Comparison of ENCODE assay signal across 17 cellular contexts in the genomic region with DNA sequence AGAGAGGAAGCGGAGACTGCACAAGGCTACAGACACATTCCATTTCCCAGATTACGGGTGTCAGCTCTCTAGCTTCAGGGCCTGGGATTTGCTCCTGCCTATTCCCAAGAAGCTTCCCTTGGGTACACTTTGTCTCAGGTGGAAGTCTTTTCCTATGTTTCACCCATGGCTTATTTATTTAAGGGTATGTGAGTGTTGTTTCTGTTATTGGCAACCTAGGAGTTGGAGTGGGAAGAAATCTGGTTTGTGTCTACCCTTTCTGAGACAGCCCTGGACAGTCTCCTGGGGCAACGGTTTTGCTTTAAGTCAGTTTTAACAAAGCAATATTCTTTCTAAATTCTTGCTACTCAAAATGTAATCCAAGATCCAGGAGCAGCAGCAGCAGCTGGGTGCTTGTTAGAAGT.
DNase-seq lines count a peak whose midpoint lies in the region; ATAC-seq and TF ChIP-seq lines count a peak whose summit lies in the region.
"Had no signal": no experiment of that assay in that cellular context is flagged by ENCODE, and none has a peak within 500 bp of the region (broad histone marks: within the 10 kb centered on the region; RNA-seq: fewer than 3 reads in every experiment).

No MANE protein-coding gene starts in this region.

- no peaks in the 10 kb centered on the region for H3K27me3 Mint-ChIP-seq in Caco-2 (ENCODE audit: insufficient read depth, unreplicated experiment)
- no peaks in the 10 kb centered on the region for H3K27me3 Mint-ChIP-seq in activated T-helper 17 cell treated with anti-CD3 and anti-CD28 coated beads, Interleukin-2, amount 50 U/mL, for 72 hours

- H3K9me3 ChIP-seq in Caco-2 = no peaks in the 10 kb centered on the region
- H3K9me3 ChIP-seq in right cardiac atrium (ENCODE audit: control insufficient read depth, low read length) = no peaks in the 10 kb centered on the region
- H3K9me3 ChIP-seq in suprapubic skin = no peaks in the 10 kb centered on the region
- H3K9me3 ChIP-seq: adrenal gland, psoas muscle had no signal

- TF ChIP-seq POLR2A in suprapubic skin (IDR thresholded peaks at IDR 0.05) = no peak

- BruUV-seq in Caco-2 (replicated peaks; lab: Mats Ljungman, UMichigan) = no TSS peak

- peaks cover 94% of the 10 kb centered on the region for H3K36me3 Mint-ChIP-seq in Caco-2 (ENCODE audit: insufficient read depth, unreplicated experiment)
- peaks cover 100% of the 10 kb centered on the region for H3K36me3 Mint-ChIP-seq in activated T-helper 17 cell treated with anti-CD3 and anti-CD28 coated beads, Interleukin-2, amount 50 U/mL, for 72 hours (ENCODE audit: low read depth)
- H3K36me3 Mint-ChIP-seq: stimulated activated memory B cell treated with anti-CD40 and anti-IgM and Interleukin-4, amounts not matched to agents 10 μg/mL and 1 μg/mL and 100 μg/mL, for 72 hours had no signal

- H3K4me3 Mint-ChIP-seq in Caco-2 (ENCODE audit: unreplicated experiment) = no peak overlapping the region
- no peak overlapping the region for H3K4me3 Mint-ChIP-seq in activated T-helper 17 cell treated with anti-CD3 and anti-CD28 coated beads, Interleukin-2, amount 50 U/mL, for 72 hours
- H3K4me3 Mint-ChIP-seq: nephron; stimulated activated memory B cell treated with anti-CD40 and anti-IgM and Interleukin-4, amounts not matched to agents 10 μg/mL and 1 μg/mL and 100 μg/mL, for 72 hours had no signal

- 51% methylated on average over 3 of the region's 3 CpGs for whole genome bisulfite sequencing in right cardiac atrium
- WGBS in suprapubic skin = 85% methylated on average over 3 of the region's 3 CpGs

- H3K4me1 ChIP-seq in Caco-2 (peaks cover 56% of the 10 kb centered on the region), right cardiac atrium (ENCODE audit: control insufficient read depth, insufficient read depth, low read length) (peaks cover 10% of the 10 kb centered on the region), suprapubic skin (peaks cover 9% of the 10 kb centered on the region)

- no peak for ATAC-seq in activated T-helper 17 cell treated with anti-CD3 and anti-CD28 coated beads, Interleukin-2, amount 50 U/mL, for 72 hours (replicated peaks)
- ATAC-seq in right cardiac atrium (peak in 1 of 2 donors; percentile 17), HG02938 (IDR thresholded peaks at IDR 0.05; ENCODE audit: unreplicated experiment) (no peak)
- ATAC-seq: foreskin keratinocyte; psoas muscle; stimulated activated memory B cell treated with anti-CD40 and anti-IgM and Interleukin-4, amounts not matched to agents 10 μg/mL and 1 μg/mL and 100 μg/mL, for 72 hours had no signal

- POLR2A ChIA-PET in Caco-2 (lab: Charles Lee) = no interaction called here

- H3K36me3 ChIP-seq in Caco-2 (ENCODE audit: control insufficient read depth, insufficient read depth, low read length) (0 out of 2 replicates have a peak, but pooled peaks cover 6% of the 10 kb centered on the region), suprapubic skin (peaks cover 31% of the 10 kb centered on the region)

- intact Hi-C loops in Caco-2 (cut with micrococcal nuclease; ENCODE audit: unreplicated experiment) (loop anchor here (2.0 kb wide), 1 partner anchor 45 kb away; no protein-coding TSS in a partner anchor), right cardiac atrium (cut with DNase I) (loop anchor here (5.0 to 10.0 kb wide), 4 partner anchors 73 to 190 kb away; no protein-coding TSS in a partner anchor)

- H3K27ac ChIP-seq in right cardiac atrium (ENCODE audit: low read length) = peak overlapping the region; percentile 14
- H3K27ac ChIP-seq in suprapubic skin = no peak overlapping the region
- H3K27ac ChIP-seq: foreskin keratinocyte, psoas muscle, RWPE1 had no signal

- H3K9me3 Mint-ChIP-seq in Caco-2 (ENCODE audit: unreplicated experiment) = no peaks in the 10 kb centered on the region
- no peaks in the 10 kb centered on the region for H3K9me3 Mint-ChIP-seq in activated T-helper 17 cell treated with anti-CD3 and anti-CD28 coated beads, Interleukin-2, amount 50 U/mL, for 72 hours
- H3K9me3 Mint-ChIP-seq: nephron; stimulated activated memory B cell treated with anti-CD40 and anti-IgM and Interleukin-4, amounts not matched to agents 10 μg/mL and 1 μg/mL and 100 μg/mL, for 72 hours had no signal

- H3K4me1 Mint-ChIP-seq in Caco-2 (ENCODE audit: low read depth, unreplicated experiment) = peaks cover 43% of the 10 kb centered on the region
- H3K4me1 Mint-ChIP-seq in activated T-helper 17 cell treated with anti-CD3 and anti-CD28 coated beads, Interleukin-2, amount 50 U/mL, for 72 hours = peaks cover 29% of the 10 kb centered on the region

- peak; percentile 80 for TF ChIP-seq EP300 in suprapubic skin (IDR thresholded peaks at IDR 0.05)

- H3K27ac Mint-ChIP-seq in Caco-2 (ENCODE audit: unreplicated experiment) = peak overlapping the region; percentile 75
- H3K27ac Mint-ChIP-seq in activated T-helper 17 cell treated with anti-CD3 and anti-CD28 coated beads, Interleukin-2, amount 50 U/mL, for 72 hours = peak overlapping the region; percentile 94
- H3K27ac Mint-ChIP-seq: stimulated activated memory B cell treated with anti-CD40 and anti-IgM and Interleukin-4, amounts not matched to agents 10 μg/mL and 1 μg/mL and 100 μg/mL, for 72 hours had no signal

- no peak overlapping the region for H3K4me3 ChIP-seq in Caco-2 (ENCODE audit: low read depth, low read length)
- no peak overlapping the region for H3K4me3 ChIP-seq in right cardiac atrium (ENCODE audit: low read length)
- H3K4me3 ChIP-seq in suprapubic skin = no peak overlapping the region
- H3K4me3 ChIP-seq: adrenal gland, psoas muscle had no signal

- H3K27me3 ChIP-seq in Caco-2 (replicated peaks; ENCODE audit: control insufficient read depth, insufficient read depth, low read length) = no peaks in the 10 kb centered on the region
- H3K27me3 ChIP-seq in right cardiac atrium (ENCODE audit: control insufficient read depth, insufficient read depth) = no peaks in the 10 kb centered on the region
- no peaks in the 10 kb centered on the region for H3K27me3 ChIP-seq in suprapubic skin
- H3K27me3 ChIP-seq: adrenal gland, foreskin keratinocyte had no signal

- CTCF ChIA-PET in Caco-2 (lab: Charles Lee) = interaction anchor here (0.6 to 2.5 kb wide), 6 partner anchors 44 to 190 kb away, joined by 3 to 10 read pairs (median 4); no protein-coding TSS in a partner anchor

- TF ChIP-seq CTCF in Caco-2 (IDR thresholded peaks at IDR 0.05; ENCODE audit: insufficient read depth in 1 of 2, low read depth in 1 of 2, low read length in 1 of 2, severe bottlenecking in 1 of 2, unreplicated experiment in 1 of 2) (no peak), suprapubic skin (IDR thresholded peaks at IDR 0.05) (no peak)

- no peak for DNase-seq in Caco-2
- peak in 1 of 3 donors; percentile 60 for DNase-seq in right cardiac atrium
- no peak for DNase-seq in suprapubic skin (ENCODE audit: low spot score in 2 of 2)
- DNase-seq in anterior cingulate cortex (lab: John Stamatoyannopoulos, UW) = no peak
- no peak for DNase-seq in HPDE6-E6E7 (ENCODE audit: extremely low spot score)
- DNase-seq: activated CD8-positive, alpha-beta memory T cell treated with anti-CD3 and anti-CD28 coated beads for 24 hours; adrenal gland; foreskin keratinocyte; NCI-H1417; NCI-H2227 treated with DMSO at 0.1 percent for 48 hours; psoas muscle; T-helper 1 cell had no signal
